In the genomic region with DNA sequence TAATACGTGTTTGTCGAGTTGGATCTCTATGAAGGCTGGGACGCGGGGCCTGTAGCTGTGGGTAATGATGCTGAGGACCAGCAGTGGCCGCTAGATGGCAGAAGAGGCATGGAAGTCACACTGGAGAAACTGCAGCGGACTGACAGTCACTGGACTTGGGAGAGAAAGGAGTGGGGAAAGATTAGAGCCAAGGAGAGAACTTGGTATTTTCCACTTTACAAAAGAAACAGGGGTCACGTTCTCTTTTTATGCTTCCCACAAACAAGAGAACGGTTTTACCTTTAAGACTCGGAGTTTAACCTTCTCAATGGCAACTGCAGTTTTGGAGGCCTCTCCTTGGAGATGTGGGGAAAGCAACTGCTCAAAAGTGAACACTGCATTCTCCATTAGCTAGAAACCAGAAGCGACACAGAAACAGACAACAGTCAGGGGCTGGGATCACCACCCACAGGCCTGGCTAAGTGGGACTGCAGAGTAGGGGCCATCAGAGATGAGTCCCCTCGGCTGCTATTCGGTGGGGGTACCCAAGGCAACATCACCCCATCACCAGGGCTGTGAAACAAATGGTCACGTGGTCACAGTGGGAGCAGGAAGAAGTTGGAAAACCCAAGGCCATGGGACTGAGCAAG, we compare ENCODE assay signal across 8 cellular contexts. TPM values are rescaled to one million over a fixed set of nuclear protein-coding genes. Genes with fewer than 3 reads are reported as not detected.
DNase-seq lines count a peak whose midpoint lies in the region; ATAC-seq lines count a peak whose summit lies in the region.

No MANE protein-coding gene starts in this region.

- no peaks in the 10 kb centered on the region for H3K9me3 Mint-ChIP-seq in CD4-positive, CD25-positive, alpha-beta regulatory T cell
- no peaks in the 10 kb centered on the region for H3K9me3 Mint-ChIP-seq in activated CD4-positive, alpha-beta memory T cell treated with anti-CD3 and anti-CD28 coated beads for 36 hours

- peak; percentile 74 to 84 (median 81) for DNase-seq in CD4-positive, CD25-positive, alpha-beta regulatory T cell
- DNase-seq in NCI-H748 (lab: John Stamatoyannopoulos, UW; ENCODE audit: unreplicated experiment) (peak; percentile 75), ecto neural progenitor cell (ENCODE audit: low spot score) (peak; percentile 87), medulla oblongata (ENCODE audit: extremely low spot score) (peak; percentile 96)
- peak; percentile 88 for DNase-seq in activated CD4-positive, alpha-beta memory T cell treated with anti-CD3 and anti-CD28 coated beads for 36 hours
- peak; percentile 77 for DNase-seq in stimulated activated CD8-positive, alpha-beta memory T cell treated with anti-CD3 and anti-CD28 coated beads, Interleukin-12 subunit alpha, Interleukin-12 subunit beta, amount 100 ng/mL, for 1 hour (ENCODE audit: low read depth)

- peak overlapping the region in 1 of 4 donors; percentile 8 for H3K4me3 Mint-ChIP-seq in CD4-positive, CD25-positive, alpha-beta regulatory T cell
- H3K4me3 Mint-ChIP-seq in activated CD4-positive, alpha-beta memory T cell treated with anti-CD3 and anti-CD28 coated beads for 36 hours, result no peak overlapping the region

- CTCF ChIA-PET in activated CD4-positive, alpha-beta memory T cell treated with anti-CD3 and anti-CD28 coated beads for 36 hours (lab: Charles Lee), result interaction anchor here (0.6 to 6.0 kb wide), 49 partner anchors 10 to 888 kb away, joined by 3 to 362 read pairs (median 3); a partner anchor contains a TSS

- intact Hi-C loops in activated CD4-positive, alpha-beta memory T cell treated with anti-CD3 and anti-CD28 coated beads for 36 hours (cut with micrococcal nuclease), result loop anchor here (1.0 to 10.0 kb wide), 4 partner anchors 87 to 869 kb away; no protein-coding TSS in a partner anchor

- peaks cover 59% of the 10 kb centered on the region for H3K36me3 ChIP-seq in CD4-positive, CD25-positive, alpha-beta regulatory T cell (ENCODE audit: control insufficient read depth, insufficient read depth, low read length)

- H3K27me3 Mint-ChIP-seq in CD4-positive, CD25-positive, alpha-beta regulatory T cell, result no peaks in the 10 kb centered on the region
- no peaks in the 10 kb centered on the region for H3K27me3 Mint-ChIP-seq in activated CD4-positive, alpha-beta memory T cell treated with anti-CD3 and anti-CD28 coated beads for 36 hours

- peaks cover 17% of the 10 kb centered on the region for H3K36me3 Mint-ChIP-seq in CD4-positive, CD25-positive, alpha-beta regulatory T cell
- peaks cover 15% of the 10 kb centered on the region for H3K36me3 Mint-ChIP-seq in activated CD4-positive, alpha-beta memory T cell treated with anti-CD3 and anti-CD28 coated beads for 36 hours

- POLR2A ChIA-PET in activated CD4-positive, alpha-beta memory T cell treated with anti-CD3 and anti-CD28 coated beads for 36 hours (lab: Charles Lee), result interaction anchor here (0.7 to 1.4 kb wide), 2 partner anchors 167 to 176 kb away, joined by 4 read pairs; no protein-coding TSS in a partner anchor

- peaks cover 4 to 7% (median 5%) of the 10 kb centered on the region in 4 donors for H3K4me1 Mint-ChIP-seq in CD4-positive, CD25-positive, alpha-beta regulatory T cell
- H3K4me1 Mint-ChIP-seq in activated CD4-positive, alpha-beta memory T cell treated with anti-CD3 and anti-CD28 coated beads for 36 hours (ENCODE audit: low read depth), result peaks cover 6% of the 10 kb centered on the region

- no peaks in the 10 kb centered on the region for H3K9me3 ChIP-seq in CD4-positive, CD25-positive, alpha-beta regulatory T cell (ENCODE audit: control insufficient read depth in 2 of 2, low read length in 2 of 2)

- no peaks in the 10 kb centered on the region for H3K27me3 ChIP-seq in CD4-positive, CD25-positive, alpha-beta regulatory T cell (ENCODE audit: control insufficient read depth, insufficient read depth, low read length)

- no peaks in the 10 kb centered on the region for H3K4me1 ChIP-seq in CD4-positive, CD25-positive, alpha-beta regulatory T cell (ENCODE audit: control insufficient read depth, insufficient read depth, low read length, poor library complexity, severe bottlenecking)

- H3K27ac ChIP-seq in CD4-positive, CD25-positive, alpha-beta regulatory T cell (ENCODE audit: insufficient read depth, low read length, poor library complexity, severe bottlenecking), result peak overlapping the region; percentile 28

- H3K4me3 ChIP-seq in CD4-positive, CD25-positive, alpha-beta regulatory T cell (ENCODE audit: low read depth, low read length), result no peak overlapping the region

- ATAC-seq in CD4-positive, CD25-positive, alpha-beta regulatory T cell (ENCODE audit: low read depth in 2 of 2), result peak; percentile 89 to 90
- ATAC-seq in GM19438 (IDR thresholded peaks at IDR 0.05; ENCODE audit: low read depth, unreplicated experiment) (peak; percentile 92), HG03558 (IDR thresholded peaks at IDR 0.05; ENCODE audit: extremely low read depth, unreplicated experiment) (peak; percentile 60)

- peak overlapping the region; percentile 85 to 90 (median 86) for H3K27ac Mint-ChIP-seq in CD4-positive, CD25-positive, alpha-beta regulatory T cell
- H3K27ac Mint-ChIP-seq in activated CD4-positive, alpha-beta memory T cell treated with anti-CD3 and anti-CD28 coated beads for 36 hours, result no peak overlapping the region

RNA-seq across cellular contexts. Expression of a gene that starts 51.1 kb away (rescaled TPM):
- total RNA-seq in CD4-positive, CD25-positive, alpha-beta regulatory T cell, result 38.5 TPM
- polyA plus RNA-seq in CD4-positive, CD25-positive, alpha-beta regulatory T cell, result 10 to 100 TPM; 11.0 to 17.6 (median 15.6) TPM
- 10 to 100 TPM; 14.5 to 15.2 TPM for total RNA-seq in activated CD4-positive, alpha-beta memory T cell treated with anti-CD3 and anti-CD28 coated beads for 36 hours
